In genomic region chr5:891117-891836, GRCh38 we compare ENCODE assay signal across 8 cellular contexts. TPM values are rescaled to one million over a fixed set of nuclear protein-coding genes. Genes with fewer than 3 reads are reported as not detected.
DNase-seq lines count a peak whose midpoint lies in the region; ATAC-seq and TF ChIP-seq lines count a peak whose summit lies in the region.

No MANE protein-coding gene starts in this region.

- peak; percentile 34 for DNase-seq in COLO829 (ENCODE audit: low spot score)
- peak; percentile 75 for DNase-seq in NCI-H1048 (lab: John Stamatoyannopoulos, UW)
- peak; percentile 75 for DNase-seq in mammary epithelial cell
- no peak for DNase-seq in GM10266 (ENCODE audit: extremely low spot score)
- no peak for DNase-seq in GOT3 (lab: John Stamatoyannopoulos, UW)

- peak overlapping the region; percentile 58 to 79 (median 75) for H3K4me3 ChIP-seq in mammary epithelial cell (replicated peaks in 1 of 3; ENCODE audit: insufficient read depth in 1 of 3, low read depth in 2 of 3, low read length in 3 of 3)
- H3K4me3 ChIP-seq in mucosa of stomach (ENCODE audit: low read length): peak overlapping the region; percentile 66

- H3K36me3 ChIP-seq in mammary epithelial cell (ENCODE audit: insufficient read depth, low read length) (peaks cover 46% of the 10 kb centered on the region), mucosa of stomach (ENCODE audit: control insufficient read depth, insufficient read depth, low read length) (no peaks in the 10 kb centered on the region)

- ATAC-seq in HG02763 (IDR thresholded peaks at IDR 0.05; ENCODE audit: unreplicated experiment) (no peak), HG02759 (IDR thresholded peaks at IDR 0.05; ENCODE audit: unreplicated experiment) (no peak)

- peaks cover 96% of the 10 kb centered on the region for H3K79me2 ChIP-seq in mammary epithelial cell (ENCODE audit: insufficient read depth, low read length)

- in situ Hi-C loops in mammary epithelial cell (cut with MboI; ENCODE audit: low sequenced_read_pairs in 2 of 2): loop anchor here in 1 of 2 donors (25.0 kb wide), 1 partner anchor 229 kb away; no protein-coding TSS in a partner anchor

- no peak for TF ChIP-seq CTCF in mammary epithelial cell (conservative IDR thresholded peaks at IDR 0.05 in 1 of 2, IDR thresholded peaks at IDR 0.05 in 1 of 2; ENCODE audit: extremely low read depth in 1 of 2, insufficient read depth in 1 of 2, low read depth in 1 of 2, low read length in 2 of 2)
- no peak for TF ChIP-seq CTCF in GM10266 (IDR thresholded peaks at IDR 0.05; ENCODE audit: control insufficient read depth, insufficient read depth, low read depth, missing control alignments)

- intact Hi-C loops in mammary epithelial cell (cut with micrococcal nuclease): loop anchor here (5.0 to 10.0 kb wide), 2 partner anchors 416 to 619 kb away; partner anchors contain the start of gene PDCD6

- 47% methylated on average over 24 of the region's 34 CpGs for WGBS in mammary epithelial cell (ENCODE audit: low coverage, missing lambda C conversion rate)

- no peak overlapping the region for H2AFZ ChIP-seq in mammary epithelial cell (ENCODE audit: low read depth, low read length)

- no peaks in the 10 kb centered on the region for H4K20me1 ChIP-seq in mammary epithelial cell (ENCODE audit: insufficient read depth, low read length)

- H3K9ac ChIP-seq in mammary epithelial cell (ENCODE audit: insufficient read depth, low read length) (peak overlapping the region; percentile 90), mucosa of stomach (ENCODE audit: low read length) (peak overlapping the region; percentile 86)

- BruUV-seq in mammary epithelial cell (replicated peaks; lab: Mats Ljungman, UMichigan): TSS peak; percentile 24

- H3K27me3 ChIP-seq in mammary epithelial cell (ENCODE audit: insufficient read depth, low read length) (no peaks in the 10 kb centered on the region), mucosa of stomach (ENCODE audit: control insufficient read depth, insufficient read depth, low read length) (no peaks in the 10 kb centered on the region)

- no peaks in the 10 kb centered on the region for H3K9me3 ChIP-seq in mammary epithelial cell (replicated peaks; ENCODE audit: insufficient read depth, low read length)
- H3K9me3 ChIP-seq in mucosa of stomach (ENCODE audit: control insufficient read depth, low read length): no peaks in the 10 kb centered on the region

- H3K27ac ChIP-seq in mammary epithelial cell (ENCODE audit: insufficient read depth, low read depth, low read length): peak overlapping the region; percentile 87

- H3K4me2 ChIP-seq in mammary epithelial cell (ENCODE audit: insufficient read depth, low read depth, low read length): peak overlapping the region; percentile 92

- CTCF ChIA-PET in mammary epithelial cell (lab: Charles Lee; ENCODE audit: low non-redundant PET): no interaction called here

- peaks cover 23% of the 10 kb centered on the region for H3K4me1 ChIP-seq in mammary epithelial cell (ENCODE audit: insufficient read depth, low read length)
- H3K4me1 ChIP-seq in mucosa of stomach (ENCODE audit: control insufficient read depth, insufficient read depth, low read length): peaks cover 12% of the 10 kb centered on the region

- dilution Hi-C loops in mammary epithelial cell (cut with HindIII; ENCODE audit: low sequenced_read_pairs): no loop called here

RNA-seq across cellular contexts. Expression of gene BRD9, which starts 1.3 kb away (rescaled TPM):
- total RNA-seq in mammary epithelial cell: 10 to 100 TPM; 25.5 to 45.8 TPM
- 14.5 TPM for polyA plus RNA-seq in mammary epithelial cell
- polyA minus RNA-seq in mammary epithelial cell: 19.9 TPM

RNA-seq across cellular contexts. Expression of gene TRIP13, which starts 1.4 kb away (rescaled TPM):
- 10 to 100 TPM in 1 of 2 donors, 1 to 10 TPM in 1; 5.7 to 27.9 TPM for total RNA-seq in mammary epithelial cell
- 35.4 TPM for polyA plus RNA-seq in mammary epithelial cell
- 68.5 TPM for polyA minus RNA-seq in mammary epithelial cell

RNA-seq across cellular contexts. Expression of gene ZDHHC11, which starts 40.5 kb away (rescaled TPM):
- 10 to 100 TPM in 1 of 2 donors, 1 to 10 TPM in 1; 6.0 to 10.6 TPM for total RNA-seq in mammary epithelial cell
- polyA plus RNA-seq in mammary epithelial cell: 0.63 TPM
- polyA minus RNA-seq in mammary epithelial cell: 4.8 TPM

Comparison
In these comparisons a context has a peak if more than half of its experiments do, and no peak if none do; other contexts are left out.
1. DNase-seq: peak in COLO829 (single experiment), NCI-H1048 (single experiment) and mammary epithelial cell (single experiment); none in GM10266 (single experiment) and GOT3 (single experiment).